ENCODE assay signal across 9 cellular contexts in genomic region chr11:20672575-20672974, GRCh38. TPM values are rescaled to one million over a fixed set of nuclear protein-coding genes. Genes with fewer than 3 reads are reported as not detected.
DNase-seq lines count a peak whose midpoint lies in the region; ATAC-seq and TF ChIP-seq lines count a peak whose summit lies in the region.
"Had no signal": no experiment of that assay in that cellular context is flagged by ENCODE, and none has a peak within 500 bp of the region (broad histone marks: within the 10 kb centered on the region; RNA-seq: fewer than 3 reads in every experiment).

No MANE protein-coding gene starts in this region.

- H2AFZ ChIP-seq in DND-41 (ENCODE audit: low read depth, low read length) = no peak overlapping the region

- no peak overlapping the region for H3K4me3 ChIP-seq in DND-41 (ENCODE audit: low read depth in 1 of 2, low read length in 2 of 2)
- H3K4me3 ChIP-seq in kidney epithelial cell (ENCODE audit: low read depth, low read length) = no peak overlapping the region

- H3K79me2 ChIP-seq in DND-41 (ENCODE audit: insufficient read depth, low read length) = no peaks in the 10 kb centered on the region

- no peak overlapping the region for H3K9ac ChIP-seq in DND-41 (ENCODE audit: low read depth, low read length)

- ATAC-seq in DND-41 (ENCODE audit: insufficient read depth, low read depth) (peak; percentile 52; the same call in 2 of the 3 replicates), HG02852 (IDR thresholded peaks at IDR 0.05; ENCODE audit: unreplicated experiment) (peak; percentile 43), GM18520 (IDR thresholded peaks at IDR 0.05; ENCODE audit: unreplicated experiment) (no peak), left colon (no peak)

- no peak overlapping the region for H3K4me2 ChIP-seq in DND-41 (ENCODE audit: insufficient read depth, low read length)

- no peaks in the 10 kb centered on the region for H3K27me3 ChIP-seq in DND-41 (ENCODE audit: insufficient read depth, low read length, poor library complexity)
- H3K27me3 ChIP-seq in kidney epithelial cell (ENCODE audit: control insufficient read depth, insufficient read depth, low read length) = peaks cover 42% of the 10 kb centered on the region

- intact Hi-C loops in left colon (cut with DNase I, micrococcal nuclease) = no loop called here

- no peaks in the 10 kb centered on the region for H3K4me1 ChIP-seq in DND-41 (ENCODE audit: insufficient read depth, low read length)

- no peak overlapping the region for H3K27ac ChIP-seq in DND-41 (ENCODE audit: low read length)

- H3K36me3 ChIP-seq in DND-41 (ENCODE audit: insufficient read depth, low read length) = no peaks in the 10 kb centered on the region
- H3K36me3 ChIP-seq in kidney epithelial cell (ENCODE audit: control insufficient read depth, insufficient read depth, low read length) = no peaks in the 10 kb centered on the region

- TF ChIP-seq CTCF in DND-41 (IDR thresholded peaks at IDR 0.05; ENCODE audit: borderline replicate concordance, extremely low read depth, low read length, poor library complexity, severe bottlenecking) (peak; percentile 45), kidney epithelial cell (IDR thresholded peaks at IDR 0.05; ENCODE audit: insufficient read depth, low read length, poor library complexity, severe bottlenecking) (peak; percentile 47)

- no peaks in the 10 kb centered on the region for H4K20me1 ChIP-seq in DND-41 (ENCODE audit: insufficient read depth, low read length)

- DNase-seq in DND-41 (no peak), SHP77 treated with DMSO at 0.1 percent for 48 hours (lab: John Stamatoyannopoulos, UW) (peak; percentile 12), kidney epithelial cell (ENCODE audit: low read depth) (no peak), NCI-H187 (lab: John Stamatoyannopoulos, UW) (no peak), left colon (no peak), 8988T (no peak)
- DNase-seq: mesenchymal stem cell had no signal

- H3K9me3 ChIP-seq in DND-41 (ENCODE audit: insufficient read depth, low read length, severe bottlenecking) = no peaks in the 10 kb centered on the region

RNA-seq across cellular contexts. Expression of gene NELL1, which starts 3.2 kb away (rescaled TPM):
- total RNA-seq in kidney epithelial cell (0.14 and 0.17 TPM in 2 replicates), left colon (under 1 TPM; 0.09 to 0.89 TPM)

Comparison
In these comparisons a context has a peak if more than half of its experiments do, and no peak if none do; other contexts are left out.
1. ATAC-seq: peak in DND-41 (single experiment) and HG02852 (single experiment); none in GM18520 (single experiment) and left colon (single experiment).